In the genomic region with DNA sequence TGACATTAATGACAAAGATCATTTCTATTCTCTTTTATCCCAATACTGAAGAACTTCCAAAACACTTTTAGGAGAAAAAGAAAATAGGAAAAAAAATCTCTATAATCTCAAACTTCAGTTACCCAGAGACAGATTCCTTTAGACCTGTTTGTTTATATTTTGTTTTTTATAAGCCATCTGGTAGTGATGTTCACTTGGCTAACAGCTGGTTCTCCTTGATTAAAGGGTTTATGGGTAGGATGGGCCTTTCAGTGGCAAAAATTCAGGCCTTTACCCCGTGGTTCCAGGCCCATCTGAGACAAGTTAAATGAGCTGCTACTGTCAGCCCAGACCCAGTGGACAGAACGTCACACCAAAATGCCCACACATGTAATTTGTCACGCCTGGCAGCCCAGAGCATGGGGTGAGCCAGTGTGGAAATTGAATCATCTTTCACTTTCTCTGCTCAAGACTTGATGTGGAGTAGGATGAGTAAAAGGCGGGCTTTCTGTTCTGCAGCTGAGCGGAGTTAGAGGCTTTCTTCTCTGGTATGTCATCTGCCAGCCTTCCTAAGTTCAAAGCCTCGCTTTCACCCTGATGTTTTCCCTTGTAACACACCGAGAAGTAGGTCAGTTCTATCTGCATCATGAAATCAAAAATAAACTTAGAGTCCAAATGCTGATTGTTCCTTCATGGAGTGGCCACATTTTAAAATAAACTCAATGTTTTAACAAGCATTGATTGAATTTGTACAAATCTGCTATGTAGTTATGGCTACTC, we compare ENCODE assay signal across 9 cellular contexts.
DNase-seq lines count a peak whose midpoint lies in the region; ATAC-seq, FAIRE-seq and TF ChIP-seq lines count a peak whose summit lies in the region.
"Had no signal": no experiment of that assay in that cellular context is flagged by ENCODE, and none has a peak within 500 bp of the region (broad histone marks: within the 10 kb centered on the region; RNA-seq: fewer than 3 reads in every experiment).

No MANE protein-coding gene starts in this region.

- peak; percentile 82 for ATAC-seq in GM21529 (IDR thresholded peaks at IDR 0.05; ENCODE audit: unreplicated experiment)

- DNase-seq in BJ (ENCODE audit: low read depth) (peak; percentile 26), RCC 7860 (ENCODE audit: low spot score) (peak; percentile 30), esophagus muscularis mucosa (ENCODE audit: extremely low spot score) (peak; percentile 86), hypothalamus (lab: John Stamatoyannopoulos, UW) (no peak), NCI-H2107 treated with DMSO at 0.1 percent for 48 hours (lab: John Stamatoyannopoulos, UW; ENCODE audit: unreplicated experiment) (no peak), neuronal stem cell (ENCODE audit: low spot score) (no peak)

- H3K9ac ChIP-seq in neuronal stem cell (ENCODE audit: low read depth, low read length, poor library complexity), result no peak overlapping the region

- no peak overlapping the region for H4K91ac ChIP-seq in neuronal stem cell (ENCODE audit: low read depth, low read length, poor library complexity)

- no peak overlapping the region for H3K14ac ChIP-seq in neuronal stem cell (ENCODE audit: low read length)

- CTCF ChIA-PET in BJ (lab: Yijun Ruan, JAX), result no interaction called here

- H3K9me3 ChIP-seq in esophagus muscularis mucosa (no peaks in the 10 kb centered on the region), thymus (ENCODE audit: control insufficient read depth) (no peaks in the 10 kb centered on the region), neuronal stem cell (replicated peaks in 1 of 2; ENCODE audit: control insufficient read depth in 2 of 2, insufficient read depth in 1 of 2, low read depth in 1 of 2, low read length in 2 of 2) (no peaks in the 10 kb centered on the region)

- TF ChIP-seq POLR2A in esophagus muscularis mucosa (IDR thresholded peaks at IDR 0.05; ENCODE audit: low read depth), result no peak

- intact Hi-C loops in esophagus muscularis mucosa (cut with DNase I), result no loop called here

- H3K27me3 ChIP-seq in BJ (ENCODE audit: control insufficient read depth, insufficient read depth, low read length), result no peaks in the 10 kb centered on the region
- no peaks in the 10 kb centered on the region for H3K27me3 ChIP-seq in esophagus muscularis mucosa
- H3K27me3 ChIP-seq in thymus (ENCODE audit: control insufficient read depth, insufficient read depth), result no peaks in the 10 kb centered on the region
- no peaks in the 10 kb centered on the region for H3K27me3 ChIP-seq in neuronal stem cell (ENCODE audit: control insufficient read depth in 3 of 3, insufficient read depth in 3 of 3, low read depth in 1 of 3, low read length in 3 of 3)

- H3K4me1 ChIP-seq in esophagus muscularis mucosa (no peaks in the 10 kb centered on the region), thymus (ENCODE audit: control insufficient read depth, insufficient read depth, low read length) (peaks cover 59% of the 10 kb centered on the region), neuronal stem cell (ENCODE audit: control insufficient read depth in 2 of 2, insufficient read depth in 1 of 2, low read depth in 1 of 2, low read length in 2 of 2) (peaks cover 2 to 17% of the 10 kb centered on the region in 2 donors)

- H2AFZ ChIP-seq in neuronal stem cell (ENCODE audit: low read length), result no peak overlapping the region

- H2BK12ac ChIP-seq in neuronal stem cell (ENCODE audit: low read length), result no peak overlapping the region

- no peak overlapping the region for H2BK5ac ChIP-seq in neuronal stem cell (ENCODE audit: low read length)

- H3K79me1 ChIP-seq in neuronal stem cell (ENCODE audit: low read depth, low read length), result no peaks in the 10 kb centered on the region

- WGBS in esophagus muscularis mucosa, result 64% methylated on average over 7 of the region's 7 CpGs
- WGBS in thymus, result 21% methylated on average over 7 of the region's 7 CpGs
- no CpG with 5 or more reads among the region's 7 CpGs for WGBS in neuronal stem cell (ENCODE audit: extremely low coverage in 2 of 2, insufficient read length in 2 of 2, insufficient replicate concordance in 1 of 2), 2 donors

- no peak overlapping the region for H2AK5ac ChIP-seq in neuronal stem cell (ENCODE audit: low read depth, low read length)

- no peak overlapping the region for H2BK120ac ChIP-seq in neuronal stem cell (ENCODE audit: low read depth, low read length)

- no peak overlapping the region for H3K23ac ChIP-seq in neuronal stem cell (ENCODE audit: low read depth, low read length, poor library complexity)

- no peak for TF ChIP-seq EP300 in esophagus muscularis mucosa (IDR thresholded peaks at IDR 0.05)

- no peak overlapping the region for H2BK15ac ChIP-seq in neuronal stem cell (ENCODE audit: low read length)

- H3K18ac ChIP-seq in neuronal stem cell (ENCODE audit: low read length), result no peak overlapping the region

- H3K4me2 ChIP-seq in neuronal stem cell (ENCODE audit: insufficient read depth, low read length, poor library complexity, severe bottlenecking), result no peak overlapping the region

- H4K8ac ChIP-seq in neuronal stem cell (ENCODE audit: low read depth, low read length), result no peak overlapping the region

- H3K4me3 ChIP-seq in BJ (ENCODE audit: low read depth, low read length) (no peak overlapping the region), esophagus muscularis mucosa (no peak overlapping the region), thymus (ENCODE audit: low read length) (no peak overlapping the region), neuronal stem cell (ENCODE audit: low read length in 2 of 2) (no peak overlapping the region)

- POLR2A ChIA-PET in BJ (lab: Charles Lee), result no interaction called here

- peak overlapping the region in 1 of 4 donors; percentile 21 for H3K27ac ChIP-seq in esophagus muscularis mucosa (replicated peaks in 1 of 4)
- H3K27ac ChIP-seq in thymus (ENCODE audit: low read depth), result peak overlapping the region; percentile 85
- H3K27ac ChIP-seq in neuronal stem cell (replicated peaks; ENCODE audit: low read length), result no peak overlapping the region

- TF ChIP-seq CTCF in BJ (IDR thresholded peaks at IDR 0.05; ENCODE audit: insufficient read depth, low read depth, low read length) (no peak), esophagus muscularis mucosa (IDR thresholded peaks at IDR 0.05) (no peak)

- no peak overlapping the region for H3K4ac ChIP-seq in neuronal stem cell (ENCODE audit: low read length)

- H3K36me3 ChIP-seq in BJ (ENCODE audit: control insufficient read depth, insufficient read depth, low read length) (no peaks in the 10 kb centered on the region), esophagus muscularis mucosa (peaks cover 0 to 3% (median 0%) of the 10 kb centered on the region in 4 donors), thymus (ENCODE audit: control insufficient read depth, insufficient read depth) (no peaks in the 10 kb centered on the region), neuronal stem cell (replicated peaks in 1 of 2; ENCODE audit: control insufficient read depth in 2 of 2, insufficient read depth in 2 of 2, low read length in 2 of 2) (no peaks in the 10 kb centered on the region)

- peak; percentile 55 for FAIRE-seq in RCC 7860 (lab: Jason Lieb, UNC)
- FAIRE-seq: G401.6 had no signal

Comparison
In these comparisons a context has a peak if more than half of its experiments do, and no peak if none do; other contexts are left out.
1. DNase-seq: peak in BJ (single experiment), RCC 7860 (single experiment) and esophagus muscularis mucosa (single experiment); none in hypothalamus (0 of 51), NCI-H2107 treated with DMSO at 0.1 percent for 48 hours (single experiment) and neuronal stem cell (single experiment).